In genomic region chr11:95254139-95254704, GRCh38 we compare ENCODE assay signal across 8 cellular contexts. TPM values are rescaled to one million over a fixed set of nuclear protein-coding genes. Genes with fewer than 3 reads are reported as not detected.
DNase-seq lines count a peak whose midpoint lies in the region; ATAC-seq and TF ChIP-seq lines count a peak whose summit lies in the region.

No MANE protein-coding gene starts in this region.

- peak overlapping the region; percentile 89 for H3K27ac ChIP-seq in HUES48 (ENCODE audit: low read depth, low read length)
- H3K27ac ChIP-seq in PC-3 (ENCODE audit: low read length) = no peak overlapping the region
- peak overlapping the region; percentile 71 for H3K27ac ChIP-seq in naive thymus-derived CD4-positive, alpha-beta T cell (ENCODE audit: low read depth, low read length)

- CTCF ChIA-PET in Caco-2 (lab: Charles Lee) (interaction anchor here (0.6 to 1.7 kb wide), 5 partner anchors 9 to 102 kb away, joined by 3 to 6 read pairs (median 3); partner anchors contain the start of gene SESN3), PC-3 (lab: Charles Lee) (interaction anchor here (0.6 kb wide), 1 partner anchor 97 kb away, joined by 3 read pairs; no protein-coding TSS in a partner anchor)
- CTCF ChIA-PET in naive thymus-derived CD4-positive, alpha-beta T cell (lab: Charles Lee) = interaction anchor here (0.9 to 3.5 kb wide), 5 partner anchors 10 to 451 kb away, joined by 3 to 15 read pairs (median 5); partner anchors contain the start of gene SESN3

- no peaks in the 10 kb centered on the region for H3K9me3 Mint-ChIP-seq in Caco-2 (ENCODE audit: unreplicated experiment)
- H3K9me3 Mint-ChIP-seq in activated T-cell treated with anti-CD3 and anti-CD28 coated beads, Interleukin-2, amount 50 U/mL, for 72 hours = no peaks in the 10 kb centered on the region
- peaks cover 0 to 3% (median 0%) of the 10 kb centered on the region in 11 donors for H3K9me3 Mint-ChIP-seq in naive thymus-derived CD4-positive, alpha-beta T cell
- H3K9me3 Mint-ChIP-seq in stimulated activated memory B cell treated with anti-CD40 and anti-IgM and Interleukin-4, amounts not matched to agents 10 μg/mL and 1 μg/mL and 100 μg/mL, for 72 hours = no peaks in the 10 kb centered on the region

- peak overlapping the region; percentile 21; the same call in 1 of the 2 replicates for H3K9ac ChIP-seq in HUES48 (ENCODE audit: low read depth, low read length)
- H3K9ac ChIP-seq in PC-3 (ENCODE audit: low read length) = no peak overlapping the region

- peak overlapping the region; percentile 1; the same call in 1 of the 2 replicates for H3K4me3 ChIP-seq in Caco-2 (ENCODE audit: low read depth, low read length)
- H3K4me3 ChIP-seq in HUES48 (ENCODE audit: low read depth, low read length) = peak overlapping the region; percentile 29; the same call in 1 of the 2 replicates
- no peak overlapping the region for H3K4me3 ChIP-seq in PC-3 (ENCODE audit: low read length)
- H3K4me3 ChIP-seq in naive thymus-derived CD4-positive, alpha-beta T cell (ENCODE audit: low read length) = peak overlapping the region; percentile 52

- H3K27me3 ChIP-seq in Caco-2 (replicated peaks; ENCODE audit: control insufficient read depth, insufficient read depth, low read length) (no peaks in the 10 kb centered on the region), HUES48 (ENCODE audit: control insufficient read depth, insufficient read depth, low read length) (no peaks in the 10 kb centered on the region), PC-3 (ENCODE audit: low read length) (peaks cover 58% of the 10 kb centered on the region)
- H3K27me3 ChIP-seq in naive thymus-derived CD4-positive, alpha-beta T cell (ENCODE audit: control insufficient read depth in 2 of 2, insufficient read depth in 2 of 2, low read length in 2 of 2) = no peaks in the 10 kb centered on the region

- no peaks in the 10 kb centered on the region for H3F3A ChIP-seq in PC-3 (ENCODE audit: low read length, unreplicated experiment)

- H3K4me3 Mint-ChIP-seq in Caco-2 (ENCODE audit: unreplicated experiment) = peak overlapping the region; percentile 67
- H3K4me3 Mint-ChIP-seq in activated T-cell treated with anti-CD3 and anti-CD28 coated beads, Interleukin-2, amount 50 U/mL, for 72 hours = peak overlapping the region; percentile 71 to 81
- peak overlapping the region; percentile 74 to 98 (median 89) for H3K4me3 Mint-ChIP-seq in naive thymus-derived CD4-positive, alpha-beta T cell
- peak overlapping the region; percentile 76 for H3K4me3 Mint-ChIP-seq in stimulated activated memory B cell treated with anti-CD40 and anti-IgM and Interleukin-4, amounts not matched to agents 10 μg/mL and 1 μg/mL and 100 μg/mL, for 72 hours

- H3K9me2 ChIP-seq in PC-3 (replicated peaks; ENCODE audit: low read length) = no peaks in the 10 kb centered on the region

- ATAC-seq in GM21423 (IDR thresholded peaks at IDR 0.05; ENCODE audit: unreplicated experiment) = peak; percentile 99
- peak; percentile 72 for ATAC-seq in PC-3
- ATAC-seq in activated T-cell treated with anti-CD3 and anti-CD28 coated beads, Interleukin-2, amount 50 U/mL, for 72 hours (replicated peaks in 1 of 2) = peak; percentile 100
- ATAC-seq in naive thymus-derived CD4-positive, alpha-beta T cell = peak; percentile 98
- peak; percentile 98 for ATAC-seq in stimulated activated memory B cell treated with anti-CD40 and anti-IgM and Interleukin-4, amounts not matched to agents 10 μg/mL and 1 μg/mL and 100 μg/mL, for 72 hours

- DNase-seq in Caco-2 = peak; percentile 77 to 81
- peak; percentile 55 for DNase-seq in PC-3
- DNase-seq in activated T-cell treated with anti-CD3 and anti-CD28 coated beads, Interleukin-2, amount 50 U/mL, for 72 hours = peak; percentile 78 to 81
- DNase-seq in fibroblast of gingiva (ENCODE audit: low read depth) = peak; percentile 84
- DNase-seq in naive thymus-derived CD4-positive, alpha-beta T cell = peak; percentile 45 to 91 (median 84)

- no peaks in the 10 kb centered on the region for H4K20me1 ChIP-seq in PC-3 (ENCODE audit: low read length)

- H3K27me3 Mint-ChIP-seq in Caco-2 (ENCODE audit: insufficient read depth, unreplicated experiment) = no peaks in the 10 kb centered on the region
- H3K27me3 Mint-ChIP-seq in activated T-cell treated with anti-CD3 and anti-CD28 coated beads, Interleukin-2, amount 50 U/mL, for 72 hours (ENCODE audit: low read depth) = no peaks in the 10 kb centered on the region
- H3K27me3 Mint-ChIP-seq in naive thymus-derived CD4-positive, alpha-beta T cell = no peaks in the 10 kb centered on the region
- H3K27me3 Mint-ChIP-seq in stimulated activated memory B cell treated with anti-CD40 and anti-IgM and Interleukin-4, amounts not matched to agents 10 μg/mL and 1 μg/mL and 100 μg/mL, for 72 hours = no peaks in the 10 kb centered on the region

- H3K36me3 ChIP-seq in Caco-2 (ENCODE audit: control insufficient read depth, insufficient read depth, low read length) (no peaks in the 10 kb centered on the region), HUES48 (ENCODE audit: control insufficient read depth, insufficient read depth, low read length) (no peaks in the 10 kb centered on the region), PC-3 (ENCODE audit: low read depth, low read length) (no peaks in the 10 kb centered on the region)
- no peaks in the 10 kb centered on the region for H3K36me3 ChIP-seq in naive thymus-derived CD4-positive, alpha-beta T cell (ENCODE audit: control insufficient read depth in 2 of 3, insufficient read depth in 3 of 3, low read length in 3 of 3)

- no peaks in the 10 kb centered on the region for H3K9me3 ChIP-seq in Caco-2
- H3K9me3 ChIP-seq in HUES48 (ENCODE audit: control insufficient read depth, insufficient read depth, low read length) = no peaks in the 10 kb centered on the region
- H3K9me3 ChIP-seq in PC-3 (ENCODE audit: low read length) = no peaks in the 10 kb centered on the region
- H3K9me3 ChIP-seq in naive thymus-derived CD4-positive, alpha-beta T cell (ENCODE audit: control insufficient read depth in 2 of 3, low read length in 3 of 3) = no peaks in the 10 kb centered on the region

- TF ChIP-seq CTCF in Caco-2 (IDR thresholded peaks at IDR 0.05; ENCODE audit: insufficient read depth in 1 of 2, low read depth in 1 of 2, low read length in 1 of 2, severe bottlenecking in 1 of 2, unreplicated experiment in 1 of 2) (no peak), PC-3 (conservative IDR thresholded peaks at IDR 0.05; ENCODE audit: low read depth, low read length) (no peak)

- no peaks in the 10 kb centered on the region for H3K36me3 Mint-ChIP-seq in Caco-2 (ENCODE audit: insufficient read depth, unreplicated experiment)
- H3K36me3 Mint-ChIP-seq in activated T-cell treated with anti-CD3 and anti-CD28 coated beads, Interleukin-2, amount 50 U/mL, for 72 hours (ENCODE audit: insufficient read depth in 2 of 2) = no peaks in the 10 kb centered on the region
- peaks cover 0 to 3% (median 0%) of the 10 kb centered on the region in 5 donors for H3K36me3 Mint-ChIP-seq in naive thymus-derived CD4-positive, alpha-beta T cell
- no peaks in the 10 kb centered on the region for H3K36me3 Mint-ChIP-seq in stimulated activated memory B cell treated with anti-CD40 and anti-IgM and Interleukin-4, amounts not matched to agents 10 μg/mL and 1 μg/mL and 100 μg/mL, for 72 hours

- H2AFZ ChIP-seq in PC-3 (ENCODE audit: low read length) = no peak overlapping the region

- H3K27ac Mint-ChIP-seq in Caco-2 (ENCODE audit: unreplicated experiment) = no peak overlapping the region
- H3K27ac Mint-ChIP-seq in activated T-cell treated with anti-CD3 and anti-CD28 coated beads, Interleukin-2, amount 50 U/mL, for 72 hours = peak overlapping the region; percentile 66
- H3K27ac Mint-ChIP-seq in naive thymus-derived CD4-positive, alpha-beta T cell = peak overlapping the region; percentile 81 to 98 (median 90)
- peak overlapping the region; percentile 95 for H3K27ac Mint-ChIP-seq in stimulated activated memory B cell treated with anti-CD40 and anti-IgM and Interleukin-4, amounts not matched to agents 10 μg/mL and 1 μg/mL and 100 μg/mL, for 72 hours

- BruUV-seq in Caco-2 (replicated peaks; lab: Mats Ljungman, UMichigan) (no TSS peak), PC-3 (replicated peaks; lab: Mats Ljungman, UMichigan) (no TSS peak)

- no peak overlapping the region for H3K4me2 ChIP-seq in PC-3 (ENCODE audit: low read length)

- H3K4me1 Mint-ChIP-seq in Caco-2 (ENCODE audit: low read depth, unreplicated experiment) = peaks cover 30% of the 10 kb centered on the region
- H3K4me1 Mint-ChIP-seq in activated T-cell treated with anti-CD3 and anti-CD28 coated beads, Interleukin-2, amount 50 U/mL, for 72 hours (ENCODE audit: low read depth) = peaks cover 46% of the 10 kb centered on the region
- peaks cover 20 to 59% (median 53%) of the 10 kb centered on the region in 7 donors for H3K4me1 Mint-ChIP-seq in naive thymus-derived CD4-positive, alpha-beta T cell
- peaks cover 67% of the 10 kb centered on the region for H3K4me1 Mint-ChIP-seq in stimulated activated memory B cell treated with anti-CD40 and anti-IgM and Interleukin-4, amounts not matched to agents 10 μg/mL and 1 μg/mL and 100 μg/mL, for 72 hours

- intact Hi-C loops in Caco-2 (cut with micrococcal nuclease; ENCODE audit: unreplicated experiment) (loop anchor here (1.0 to 2.0 kb wide), 3 partner anchors 9 to 53 kb away; partner anchors contain the start of gene SESN3), PC-3 (cut with micrococcal nuclease) (no loop called here)
- intact Hi-C loops in naive thymus-derived CD4-positive, alpha-beta T cell (cut with micrococcal nuclease) = loop anchor here (1.0 to 5.0 kb wide), 10 partner anchors 9 to 536 kb away; partner anchors contain the start of genes SESN3 (in 2 of the 2), CEP57 (in 1 of the 2), CWC15 (in 1 of the 2) and KDM4D (in 1 of the 2)

- H3K4me1 ChIP-seq in Caco-2 = peaks cover 42% of the 10 kb centered on the region
- peaks cover 60% of the 10 kb centered on the region for H3K4me1 ChIP-seq in HUES48 (ENCODE audit: control insufficient read depth, insufficient read depth, low read length)
- H3K4me1 ChIP-seq in PC-3 (ENCODE audit: insufficient read depth, low read length) = no peaks in the 10 kb centered on the region
- H3K4me1 ChIP-seq in naive thymus-derived CD4-positive, alpha-beta T cell (ENCODE audit: control insufficient read depth in 2 of 2, insufficient read depth in 2 of 2, low read length in 2 of 2) = peaks cover 13 to 31% of the 10 kb centered on the region in 2 donors

- H3K79me2 ChIP-seq in PC-3 (ENCODE audit: low read length) = no peaks in the 10 kb centered on the region

- POLR2A ChIA-PET in Caco-2 (lab: Charles Lee) = no interaction called here
- POLR2A ChIA-PET in PC-3 (lab: Charles Lee; ENCODE audit: unreplicated experiment) = no interaction called here
- POLR2A ChIA-PET in naive thymus-derived CD4-positive, alpha-beta T cell (lab: Charles Lee) = interaction anchor here (0.7 to 6.9 kb wide), 10 partner anchors 8 to 451 kb away, joined by 3 to 118 read pairs (median 4); partner anchors contain the start of gene SESN3

RNA-seq across cellular contexts. Expression of gene SESN3, which starts 23.2 kb away (rescaled TPM):
- total RNA-seq in Caco-2 (2022) = 28.2 and 29.2 TPM in 2 replicates
- total RNA-seq in PC-3 (2014; rRNA removed) = 0.23 and 0.55 TPM in 2 replicates
- total RNA-seq in activated T-cell treated with anti-CD3 and anti-CD28 coated beads, Interleukin-2, amount 50 U/mL, for 72 hours = 10 to 100 TPM; 13.7 to 15.6 TPM
- total RNA-seq in naive thymus-derived CD4-positive, alpha-beta T cell = 100 to 1,000 TPM in 3 of 5 experiments, 10 to 100 TPM in 2; 77.5 to 262 (median 133) TPM
- 1 to 10 TPM; 4.2 TPM for polyA plus RNA-seq in naive thymus-derived CD4-positive, alpha-beta T cell
